8 cellular contexts compared by ENCODE assay signal in the genomic region with DNA sequence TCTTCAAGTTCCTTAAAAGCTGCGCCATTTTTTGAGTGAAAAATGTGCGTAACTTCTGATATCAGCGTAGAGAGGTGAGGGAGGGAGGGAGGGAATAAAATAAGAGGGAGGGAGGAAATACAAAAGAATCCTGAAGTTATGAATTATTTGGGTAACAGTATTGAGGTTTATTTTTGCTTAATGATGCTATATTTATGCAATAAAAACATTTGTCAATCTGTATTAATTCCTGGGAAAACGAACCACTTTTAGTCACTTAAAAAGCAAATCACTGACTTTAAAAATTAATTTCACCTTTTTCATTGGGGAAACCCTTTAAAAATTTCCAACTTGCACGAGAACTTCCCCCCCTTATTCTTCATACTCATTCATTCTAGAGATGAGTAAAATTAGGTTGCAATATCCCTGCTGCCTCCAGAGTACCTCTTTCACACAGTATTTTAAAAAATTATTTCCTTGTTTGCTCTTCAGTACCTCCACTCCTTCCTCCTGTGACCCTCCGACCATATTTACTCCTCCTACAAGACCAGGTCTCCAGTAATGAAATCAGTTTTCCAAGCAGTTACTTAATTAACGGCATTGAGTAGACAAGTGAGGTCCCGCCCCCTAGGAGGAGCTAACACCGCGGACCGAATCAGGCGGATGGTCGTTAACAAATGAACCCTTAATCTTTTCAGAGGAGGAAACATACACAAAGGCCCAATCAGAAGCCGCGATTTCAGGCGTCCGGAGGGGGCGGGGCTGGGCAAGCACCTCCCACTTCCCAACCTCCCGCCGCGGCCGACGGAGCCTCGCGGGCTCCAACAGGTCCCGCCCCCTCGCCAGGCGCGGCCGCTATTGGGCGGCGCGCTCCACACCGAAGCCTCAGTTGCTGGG. TPM values are rescaled to one million over a fixed set of nuclear protein-coding genes. Genes with fewer than 3 reads are reported as not detected.
A peak's percentile ranks its signal among the peaks of the same experiment; 100 is the strongest.
DNase-seq lines count a peak whose midpoint lies in the region; ATAC-seq and TF ChIP-seq lines count a peak whose summit lies in the region.

No MANE protein-coding gene starts in this region.

- DNase-seq in CMK (ENCODE audit: low read depth) (peak; percentile 91), HT1080 (ENCODE audit: low read depth) (peak; percentile 98), NOMO-1 (lab: John Stamatoyannopoulos, UW; ENCODE audit: unreplicated experiment in 2 of 2) (peak; percentile 87 to 89), endothelial cell (ENCODE audit: low spot score) (peak; percentile 97), midbrain (lab: John Stamatoyannopoulos, UW) (peak; percentile 98)
- peak in 2 of 3 experiments; percentile 81 to 90 for DNase-seq in activated CD8-positive, alpha-beta memory T cell treated with anti-CD3 and anti-CD28 coated beads for 48 hours (ENCODE audit: low read depth in 2 of 3, low spot score in 2 of 3)
- peak; percentile 95 to 96 for DNase-seq in stimulated activated CD8-positive, alpha-beta memory T cell treated with anti-CD3 and anti-CD28 coated beads, Interleukin-2, amount 100 ng/mL, for 1 hour (ENCODE audit: low read depth in 2 of 2)

- H3K9me3 Mint-ChIP-seq in endothelial cell (ENCODE audit: unreplicated experiment), result no peaks in the 10 kb centered on the region

- ATAC-seq in GM21381 (IDR thresholded peaks at IDR 0.05; ENCODE audit: unreplicated experiment), result peak; percentile 73

- peaks cover 13% of the 10 kb centered on the region for H3K4me1 Mint-ChIP-seq in endothelial cell (ENCODE audit: unreplicated experiment)

- H3K4me3 Mint-ChIP-seq in endothelial cell (ENCODE audit: unreplicated experiment), result peak overlapping the region; percentile 93

- peaks cover 11% of the 10 kb centered on the region for H3K27me3 Mint-ChIP-seq in endothelial cell (ENCODE audit: unreplicated experiment)

- H3K36me3 Mint-ChIP-seq in endothelial cell (ENCODE audit: low read depth, unreplicated experiment), result peaks cover 19% of the 10 kb centered on the region

- H3K27ac Mint-ChIP-seq in endothelial cell (ENCODE audit: unreplicated experiment), result peak overlapping the region; percentile 62

- TF ChIP-seq CTCF in endothelial cell (IDR thresholded peaks at IDR 0.05; ENCODE audit: unreplicated experiment), result no peak

RNA-seq across cellular contexts. Expression of a gene that starts 0.5 kb away (rescaled TPM):
- total RNA-seq in HT1080 (2014; rRNA removed; shearing (Covaris generic)), result 15.8 and 18.9 TPM in 2 replicates
- 15.9 and 18.6 TPM in 2 replicates for polyA plus RNA-seq in HT1080 (2015; cell fraction: cytosol; rRNA removed)
- 25.5 and 29.0 TPM in 2 replicates for polyA plus RNA-seq in HT1080 (2015; cell fraction: nucleus; rRNA removed)
- total RNA-seq in endothelial cell (ENCODE audit: unreplicated experiment), result 104 TPM

Comparison
In these comparisons a context has a peak if more than half of its experiments do, and no peak if none do; other contexts are left out.
1. Peak in every context shown above with its lines: DNase-seq and ATAC-seq.